In the genomic region with DNA sequence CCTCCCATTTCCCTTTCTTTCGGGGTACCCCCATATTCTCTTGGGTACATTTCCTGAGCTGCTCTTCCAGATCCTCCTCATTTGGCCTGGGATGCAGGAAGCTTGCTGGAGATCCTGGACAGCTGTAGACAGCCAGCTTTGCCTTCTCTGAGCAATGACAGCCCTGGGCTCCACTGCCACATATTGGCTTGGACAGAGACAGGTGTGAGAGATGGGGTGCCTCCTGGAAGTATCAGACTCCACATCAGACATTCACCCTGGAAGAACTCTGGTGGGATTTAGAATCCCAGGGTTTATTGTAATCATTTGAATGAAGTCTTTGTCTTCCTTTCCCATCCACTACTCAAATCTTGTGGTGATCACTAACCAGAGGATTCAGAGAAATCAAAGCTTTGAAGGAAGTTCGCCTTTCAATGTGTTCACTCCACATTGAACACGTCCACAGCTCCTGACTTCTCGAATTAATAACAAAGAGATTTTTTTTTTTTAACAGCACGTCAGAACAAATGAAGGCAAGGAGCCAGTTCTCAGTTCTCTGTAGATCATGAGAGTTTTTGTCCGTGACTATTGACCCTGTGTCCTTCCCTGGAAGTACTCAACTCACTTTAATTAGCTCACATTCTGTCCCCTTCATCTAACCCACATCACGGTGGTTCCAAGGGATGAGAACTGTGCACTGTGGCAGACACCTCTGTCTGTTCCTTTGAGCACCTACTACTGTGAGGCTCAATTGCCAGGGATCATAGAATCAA, we compare ENCODE assay signal across 23 cellular contexts.
DNase-seq lines count a peak whose midpoint lies in the region; ATAC-seq and TF ChIP-seq lines count a peak whose summit lies in the region.
"Had no signal": no experiment of that assay in that cellular context is flagged by ENCODE, and none has a peak within 500 bp of the region (broad histone marks: within the 10 kb centered on the region; RNA-seq: fewer than 3 reads in every experiment).

No MANE protein-coding gene starts in this region.

- H3K4me1 ChIP-seq in left ventricle myocardium inferior (no peaks in the 10 kb centered on the region), SJCRH30 (peaks cover 20% of the 10 kb centered on the region)
- H3K4me1 ChIP-seq: A549 had no signal

- ATAC-seq in Right ventricle myocardium superior (ENCODE audit: poor library complexity), result no peak
- no peak for ATAC-seq in HG03457 (IDR thresholded peaks at IDR 0.05; ENCODE audit: unreplicated experiment)
- no peak for ATAC-seq in HG03442 (IDR thresholded peaks at IDR 0.05; ENCODE audit: unreplicated experiment)
- ATAC-seq: A549; CD8-positive, alpha-beta T cell; GM12878 had no signal

- peaks cover 7% of the 10 kb centered on the region for H3K9me3 ChIP-seq in left ventricle myocardium inferior (replicated peaks)
- H3K9me3 ChIP-seq in SJCRH30 (replicated peaks), result no peaks in the 10 kb centered on the region
- H3K9me3 ChIP-seq: A549 had no signal

- H3K27me3 ChIP-seq in left ventricle myocardium inferior (ENCODE audit: low read depth), result no peaks in the 10 kb centered on the region
- no peaks in the 10 kb centered on the region for H3K27me3 ChIP-seq in SJCRH30
- H3K27me3 ChIP-seq: BLaER1 treated with 17β-estradiol and CSF1 and Interleukin-3, amounts not matched to agents 10 nM and 100 nM had no signal

- H3K27ac ChIP-seq in left ventricle myocardium inferior (replicated peaks), result peak overlapping the region; percentile 8
- peak overlapping the region; percentile 47 for H3K27ac ChIP-seq in SJCRH30
- H3K27ac ChIP-seq: 22Rv1; A549; BLaER1 treated with 17β-estradiol and CSF1 and Interleukin-3, amounts not matched to agents 10 nM and 100 nM; C4-2B had no signal

- intact Hi-C loops in left ventricle myocardium inferior (cut with micrococcal nuclease) (no loop called here), Right ventricle myocardium superior (cut with DNase I) (no loop called here)

- no peak for TF ChIP-seq CTCF in left ventricle myocardium inferior (IDR thresholded peaks at IDR 0.05; ENCODE audit: borderline replicate concordance)

- DNase-seq in left ventricle myocardium inferior (no peak), Right ventricle myocardium superior (no peak), SJCRH30 (peak; percentile 59 to 83), foreskin melanocyte (peak; percentile 94), KG1 (lab: John Stamatoyannopoulos, UW) (no peak)
- DNase-seq: AML-193; CD4-positive, alpha-beta T cell; CD8-positive, alpha-beta T cell; COR-L47; DMS 273 treated with DMSO at 0.1 percent for 48 hours; DMS153; DMS53; DMS79; DND-41; EL; GDM1 had no signal

- no peaks in the 10 kb centered on the region for H3K36me3 ChIP-seq in left ventricle myocardium inferior
- H3K36me3 ChIP-seq in SJCRH30, result no peaks in the 10 kb centered on the region
- H3K36me3 ChIP-seq: BLaER1 treated with 17β-estradiol and CSF1 and Interleukin-3, amounts not matched to agents 10 nM and 100 nM had no signal

- H3K4me3 ChIP-seq in left ventricle myocardium inferior (no peak overlapping the region), SJCRH30 (no peak overlapping the region)
- H3K4me3 ChIP-seq: A549; BLaER1 treated with 17β-estradiol and CSF1 and Interleukin-3, amounts not matched to agents 10 nM and 100 nM; GM12878 had no signal

Comparison
In these comparisons a context has a peak if more than half of its experiments do, and no peak if none do; other contexts are left out.
1. DNase-seq: peak in SJCRH30 (2 of 2) and foreskin melanocyte (single experiment); none in left ventricle myocardium inferior (single experiment), Right ventricle myocardium superior (single experiment) and KG1 (single experiment).